In genomic region chr6:24721461-24722215, GRCh38 we compare ENCODE assay signal across 8 cellular contexts.
DNase-seq lines count a peak whose midpoint lies in the region; ATAC-seq and TF ChIP-seq lines count a peak whose summit lies in the region.

No MANE protein-coding gene starts in this region.

- peak overlapping the region; percentile 100 for H3K27ac Mint-ChIP-seq in stimulated activated naive B cell treated with anti-CD40 and anti-IgM and Interleukin-4, amounts not matched to agents 10 μg/mL and 1 μg/mL and 100 μg/mL, for 72 hours

- ATAC-seq in HG02642 (IDR thresholded peaks at IDR 0.05; ENCODE audit: poor library complexity, unreplicated experiment) = peak; percentile 44
- ATAC-seq in stimulated activated naive B cell treated with anti-CD40 and anti-IgM and Interleukin-4, amounts not matched to agents 10 μg/mL and 1 μg/mL and 100 μg/mL, for 72 hours (replicated peaks) = peak; percentile 71 to 74

- H3K4me3 Mint-ChIP-seq in stimulated activated naive B cell treated with anti-CD40 and anti-IgM and Interleukin-4, amounts not matched to agents 10 μg/mL and 1 μg/mL and 100 μg/mL, for 72 hours = peak overlapping the region; percentile 97 to 100

- no peaks in the 10 kb centered on the region for H3K9me3 Mint-ChIP-seq in stimulated activated naive B cell treated with anti-CD40 and anti-IgM and Interleukin-4, amounts not matched to agents 10 μg/mL and 1 μg/mL and 100 μg/mL, for 72 hours

- H3K4me1 Mint-ChIP-seq in stimulated activated naive B cell treated with anti-CD40 and anti-IgM and Interleukin-4, amounts not matched to agents 10 μg/mL and 1 μg/mL and 100 μg/mL, for 72 hours = peaks cover 10 to 20% of the 10 kb centered on the region in 2 donors

- DNase-seq in AG04449 (ENCODE audit: low read depth, low spot score) = peak; percentile 37
- DNase-seq in NCI-H2196 (lab: John Stamatoyannopoulos, UW; ENCODE audit: unreplicated experiment) = peak; percentile 95
- DNase-seq in astrocyte of the cerebellum (ENCODE audit: low read depth) = no peak
- no peak for DNase-seq in stimulated activated naive B cell treated with anti-CD40 and anti-IgM and Interleukin-4, amounts not matched to agents 10 μg/mL and 1 μg/mL and 100 μg/mL, for 72 hours
- DNase-seq in kidney tubule cell (ENCODE audit: low spot score) = no peak

- CTCF ChIA-PET in AG04449 (lab: Yijun Ruan, JAX) = interaction anchor here (0.9 to 1.7 kb wide), 3 partner anchors 20 to 138 kb away, joined by 4 to 7 read pairs (median 5); no protein-coding TSS in a partner anchor

- H3K27me3 Mint-ChIP-seq in stimulated activated naive B cell treated with anti-CD40 and anti-IgM and Interleukin-4, amounts not matched to agents 10 μg/mL and 1 μg/mL and 100 μg/mL, for 72 hours = no peaks in the 10 kb centered on the region

- in situ Hi-C loops in astrocyte of the cerebellum (cut with HindIII; ENCODE audit: low sequenced_read_pairs) = no loop called here

- peaks cover 24 to 32% of the 10 kb centered on the region in 2 donors for H3K36me3 Mint-ChIP-seq in stimulated activated naive B cell treated with anti-CD40 and anti-IgM and Interleukin-4, amounts not matched to agents 10 μg/mL and 1 μg/mL and 100 μg/mL, for 72 hours

- TF ChIP-seq CTCF in AG04449 (IDR thresholded peaks at IDR 0.05; ENCODE audit: insufficient read depth, low read length, missing control alignments) (no peak), astrocyte of the cerebellum (IDR thresholded peaks at IDR 0.05; ENCODE audit: low read depth, low read length, missing control alignments) (no peak)

- TF ChIP-seq POLR2A in GM15510 (IDR thresholded peaks at IDR 0.05; ENCODE audit: borderline replicate concordance, extremely low read depth, insufficient read length) = peak; percentile 86

- H3K4me3 ChIP-seq in AG04449 (ENCODE audit: low read depth, low read length) = peak overlapping the region; percentile 72
- peak overlapping the region; percentile 99 for H3K4me3 ChIP-seq in astrocyte of the cerebellum (ENCODE audit: low read depth, low read length)
- peak overlapping the region; percentile 67 for H3K4me3 ChIP-seq in iPS-18c (ENCODE audit: insufficient read depth, low read depth, low read length)

- H3K9me3 ChIP-seq in iPS-18c (ENCODE audit: control insufficient read depth, insufficient read depth, low read length) = no peaks in the 10 kb centered on the region

- POLR2A ChIA-PET in AG04449 (lab: Yijun Ruan, JAX) = interaction anchor here (0.6 to 1.6 kb wide), 4 partner anchors 8 to 22 kb away, joined by 3 to 13 read pairs (median 5); no protein-coding TSS in a partner anchor

Comparison
In these comparisons a context has a peak if more than half of its experiments do, and no peak if none do; other contexts are left out.
1. DNase-seq: peak in AG04449 (single experiment) and NCI-H2196 (single experiment); none in astrocyte of the cerebellum (single experiment), stimulated activated naive B cell treated with anti-CD40 and anti-IgM and Interleukin-4, amounts not matched to agents 10 μg/mL and 1 μg/mL and 100 μg/mL, for 72 hours (single experiment) and kidney tubule cell (single experiment).
2. Peak in every context shown above with its lines, with median percentiles within 50 percentile points of each other: H3K4me3 ChIP-seq.